17 cellular contexts compared by ENCODE assay signal in the genomic region with DNA sequence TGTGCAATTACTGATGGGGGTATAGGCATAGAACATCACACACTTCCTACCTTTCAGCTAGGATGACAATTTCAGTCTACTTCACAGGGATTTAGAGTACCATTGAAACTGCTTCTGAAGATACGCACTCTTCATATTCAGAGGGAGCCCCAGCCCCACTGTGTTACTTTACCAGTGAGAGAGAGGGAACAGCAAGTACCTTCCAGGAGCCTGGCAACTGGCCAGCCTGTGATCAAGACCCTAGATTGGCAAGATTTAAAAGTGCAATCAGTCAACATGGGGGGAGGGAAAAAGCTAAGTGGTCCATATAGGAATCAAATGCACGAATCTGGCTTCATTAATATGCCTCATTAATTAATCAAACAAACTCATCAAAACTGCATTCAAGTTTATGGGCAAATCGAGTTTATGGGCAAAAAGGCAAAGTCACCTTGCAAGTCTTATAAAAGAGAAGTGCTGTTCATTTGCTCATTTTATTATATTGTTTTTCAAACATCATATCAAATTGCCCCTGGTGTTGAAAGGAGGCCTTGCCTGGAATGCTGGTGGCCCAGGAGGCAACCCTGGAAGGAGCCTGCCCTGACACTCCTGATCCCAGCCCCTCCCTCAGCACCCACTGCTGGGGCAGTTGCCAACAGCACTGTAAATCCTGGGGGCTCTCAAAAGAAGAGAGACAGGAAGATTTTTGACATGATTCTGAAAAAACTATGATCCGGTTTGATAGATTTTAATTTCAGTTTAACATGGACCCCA.
"Had no signal": no experiment of that assay in that cellular context is flagged by ENCODE, and none has a peak within 500 bp of the region (broad histone marks: within the 10 kb centered on the region; RNA-seq: fewer than 3 reads in every experiment).

No MANE protein-coding gene starts in this region.

- H3K27ac ChIP-seq: esophagus squamous epithelium, lower lobe of right lung, right atrium auricular region, skin epidermis, tibial artery had no signal

- H3K4me1 ChIP-seq: lower lobe of right lung, right atrium auricular region, tibial artery had no signal

- ATAC-seq: lower lobe of right lung had no signal

- H3K27me3 ChIP-seq: esophagus squamous epithelium, right atrium auricular region, tibial artery had no signal

- H3K4me3 ChIP-seq: esophagus squamous epithelium, lower lobe of right lung, right atrium auricular region, skin epidermis, tibial artery had no signal

- DNase-seq: activated CD4-positive, alpha-beta T cell treated with anti-CD3 and anti-CD28 coated beads for 1 hour; activated CD4-positive, alpha-beta T cell treated with anti-CD3 and anti-CD28 coated beads, Interleukin-2, amount 50 U/mL, for 48 hours; activated gamma-delta T cell treated with Interleukin-2 at 50 U/mL for 16 hours; activated naive CD8-positive, alpha-beta T cell treated with anti-CD3 and anti-CD28 coated beads, Interleukin-2, amount 10 ng/mL, durations not matched to agents 7 days and 5 days; activated T-cell treated with anti-CD3 and anti-CD28 coated beads, Interleukin-2, amount 50 U/mL, for 48 hours; anterior cingulate cortex; cerebellar nuclear complex; esophagus squamous epithelium; foreskin fibroblast; glutamatergic neuron; immature natural killer cell; lower lobe of right lung; naive B cell; T-helper 9 cell; tibial artery had no signal

- H3K36me3 ChIP-seq: esophagus squamous epithelium, lower lobe of right lung, right atrium auricular region, tibial artery had no signal

- H3K9me3 ChIP-seq: esophagus squamous epithelium, lower lobe of right lung, right atrium auricular region, tibial artery had no signal
